ENCODE assay signal across 15 cellular contexts in genomic region chr14:63282997-63283396, GRCh38. TPM values are rescaled to one million over a fixed set of nuclear protein-coding genes. Genes with fewer than 3 reads are reported as not detected.
DNase-seq lines count a peak whose midpoint lies in the region; ATAC-seq and TF ChIP-seq lines count a peak whose summit lies in the region.
"Had no signal": no experiment of that assay in that cellular context is flagged by ENCODE, and none has a peak within 500 bp of the region (broad histone marks: within the 10 kb centered on the region; RNA-seq: fewer than 3 reads in every experiment).

No MANE protein-coding gene starts in this region.

- H3K4me3 ChIP-seq in fibroblast of mammary gland (ENCODE audit: control insufficient read depth, low read depth, low read length), result no peak overlapping the region
- H3K4me3 ChIP-seq in CD8-positive, alpha-beta memory T cell (ENCODE audit: low read length), result no peak overlapping the region
- H3K4me3 ChIP-seq: BLaER1 treated with 17β-estradiol and CSF1 and Interleukin-3, amounts not matched to agents 10 nM and 100 nM had no signal

- H3K4me1 Mint-ChIP-seq in natural killer cell treated with Interleukin-12 subunit alpha and Interleukin-12 subunit beta and Interleukin-15 and Interleukin-18, amount 100 ng/mL, for 72 hours (ENCODE audit: low read depth in 2 of 2), result no peaks in the 10 kb centered on the region
- H3K4me1 Mint-ChIP-seq in natural killer cell, result no peaks in the 10 kb centered on the region
- no peaks in the 10 kb centered on the region for H3K4me1 Mint-ChIP-seq in CD8-positive, alpha-beta memory T cell
- H3K4me1 Mint-ChIP-seq: activated naive CD8-positive, alpha-beta T cell treated with anti-CD3 and anti-CD28 coated beads for 36 hours had no signal

- H3K27ac ChIP-seq in CD8-positive, alpha-beta memory T cell (ENCODE audit: low read depth, low read length), result no peak overlapping the region
- H3K27ac ChIP-seq: BLaER1 treated with 17β-estradiol and CSF1 and Interleukin-3, amounts not matched to agents 10 nM and 100 nM had no signal

- peak; percentile 68 to 93 for ATAC-seq in natural killer cell treated with Interleukin-12 subunit alpha and Interleukin-12 subunit beta and Interleukin-15 and Interleukin-18, amount 100 ng/mL, for 72 hours
- ATAC-seq in natural killer cell (no peak), HG03025 (IDR thresholded peaks at IDR 0.05; ENCODE audit: low FRiP score, unreplicated experiment) (peak; percentile 64), GM21515 (IDR thresholded peaks at IDR 0.05; ENCODE audit: unreplicated experiment) (no peak)

- DNase-seq in natural killer cell treated with Interleukin-12 subunit alpha and Interleukin-12 subunit beta and Interleukin-15 and Interleukin-18, amount 100 ng/mL, for 72 hours (ENCODE audit: low spot score), result no peak
- DNase-seq in natural killer cell, result no peak
- DNase-seq in fibroblast of mammary gland (ENCODE audit: low read depth), result peak; percentile 9
- no peak for DNase-seq in NCI-H526 (lab: John Stamatoyannopoulos, UW)
- DNase-seq in CD8-positive, alpha-beta memory T cell, result no peak
- no peak for DNase-seq in nucleus accumbens (lab: John Stamatoyannopoulos, UW)
- DNase-seq: activated naive CD8-positive, alpha-beta T cell treated with anti-CD3 and anti-CD28 coated beads for 36 hours; erythroblast; H7; midbrain; T1000 had no signal

- H3K36me3 ChIP-seq in CD8-positive, alpha-beta memory T cell (ENCODE audit: insufficient read depth, low read length), result no peaks in the 10 kb centered on the region
- H3K36me3 ChIP-seq: BLaER1 treated with 17β-estradiol and CSF1 and Interleukin-3, amounts not matched to agents 10 nM and 100 nM had no signal

- CTCF ChIA-PET in CD8-positive, alpha-beta memory T cell (lab: Charles Lee), result interaction anchor here (1.2 kb wide), 1 partner anchor 10 kb away, joined by 3 read pairs; no protein-coding TSS in a partner anchor

- peaks cover 0 to 4% of the 10 kb centered on the region in 2 donors for H3K27me3 Mint-ChIP-seq in natural killer cell treated with Interleukin-12 subunit alpha and Interleukin-12 subunit beta and Interleukin-15 and Interleukin-18, amount 100 ng/mL, for 72 hours
- peaks cover 0 to 3% of the 10 kb centered on the region in 2 donors for H3K27me3 Mint-ChIP-seq in natural killer cell (ENCODE audit: low read depth in 2 of 2)
- peaks cover 0 to 2% of the 10 kb centered on the region in 2 donors for H3K27me3 Mint-ChIP-seq in CD8-positive, alpha-beta memory T cell
- H3K27me3 Mint-ChIP-seq: activated naive CD8-positive, alpha-beta T cell treated with anti-CD3 and anti-CD28 coated beads for 36 hours had no signal

- no peaks in the 10 kb centered on the region for H3K36me3 Mint-ChIP-seq in natural killer cell treated with Interleukin-12 subunit alpha and Interleukin-12 subunit beta and Interleukin-15 and Interleukin-18, amount 100 ng/mL, for 72 hours
- no peaks in the 10 kb centered on the region for H3K36me3 Mint-ChIP-seq in natural killer cell
- H3K36me3 Mint-ChIP-seq in CD8-positive, alpha-beta memory T cell, result no peaks in the 10 kb centered on the region
- H3K36me3 Mint-ChIP-seq: activated naive CD8-positive, alpha-beta T cell treated with anti-CD3 and anti-CD28 coated beads for 36 hours had no signal

- H3K27ac Mint-ChIP-seq in natural killer cell treated with Interleukin-12 subunit alpha and Interleukin-12 subunit beta and Interleukin-15 and Interleukin-18, amount 100 ng/mL, for 72 hours, result no peak overlapping the region
- no peak overlapping the region for H3K27ac Mint-ChIP-seq in natural killer cell
- no peak overlapping the region for H3K27ac Mint-ChIP-seq in CD8-positive, alpha-beta memory T cell
- H3K27ac Mint-ChIP-seq: activated naive CD8-positive, alpha-beta T cell treated with anti-CD3 and anti-CD28 coated beads for 36 hours had no signal

- no peaks in the 10 kb centered on the region for H3K27me3 ChIP-seq in CD8-positive, alpha-beta memory T cell (ENCODE audit: insufficient read depth, low read length, poor library complexity, severe bottlenecking)
- H3K27me3 ChIP-seq: BLaER1 treated with 17β-estradiol and CSF1 and Interleukin-3, amounts not matched to agents 10 nM and 100 nM had no signal

- no peaks in the 10 kb centered on the region for H3K9me3 ChIP-seq in CD8-positive, alpha-beta memory T cell (ENCODE audit: low read length)
- H3K9me3 ChIP-seq: BLaER1 treated with 17β-estradiol and CSF1 and Interleukin-3, amounts not matched to agents 10 nM and 100 nM had no signal

- no peak overlapping the region for H3K4me3 Mint-ChIP-seq in natural killer cell treated with Interleukin-12 subunit alpha and Interleukin-12 subunit beta and Interleukin-15 and Interleukin-18, amount 100 ng/mL, for 72 hours
- no peak overlapping the region for H3K4me3 Mint-ChIP-seq in natural killer cell
- H3K4me3 Mint-ChIP-seq in CD8-positive, alpha-beta memory T cell, result no peak overlapping the region
- H3K4me3 Mint-ChIP-seq: activated naive CD8-positive, alpha-beta T cell treated with anti-CD3 and anti-CD28 coated beads for 36 hours had no signal

- TF ChIP-seq CTCF in natural killer cell (IDR thresholded peaks at IDR 0.05) (no peak), fibroblast of mammary gland (conservative IDR thresholded peaks at IDR 0.05; ENCODE audit: control insufficient read depth, insufficient read depth, low read depth, low read length) (no peak)

- POLR2A ChIA-PET in CD8-positive, alpha-beta memory T cell (lab: Charles Lee), result no interaction called here

- intact Hi-C loops in natural killer cell (cut with micrococcal nuclease), result no loop called here

- H3K4me1 ChIP-seq in CD8-positive, alpha-beta memory T cell (ENCODE audit: insufficient read depth, low read length), result no peaks in the 10 kb centered on the region
- H3K4me1 ChIP-seq: BLaER1 treated with 17β-estradiol and CSF1 and Interleukin-3, amounts not matched to agents 10 nM and 100 nM had no signal

- no peaks in the 10 kb centered on the region for H3K9me3 Mint-ChIP-seq in natural killer cell treated with Interleukin-12 subunit alpha and Interleukin-12 subunit beta and Interleukin-15 and Interleukin-18, amount 100 ng/mL, for 72 hours
- H3K9me3 Mint-ChIP-seq in natural killer cell, result no peaks in the 10 kb centered on the region
- H3K9me3 Mint-ChIP-seq in CD8-positive, alpha-beta memory T cell, result no peaks in the 10 kb centered on the region
- H3K9me3 Mint-ChIP-seq: activated naive CD8-positive, alpha-beta T cell treated with anti-CD3 and anti-CD28 coated beads for 36 hours had no signal

RNA-seq across cellular contexts. Expression of gene GPHB5, which starts 35.7 kb away (rescaled TPM):
- not detected for total RNA-seq in natural killer cell treated with Interleukin-12 subunit alpha and Interleukin-12 subunit beta and Interleukin-15 and Interleukin-18, amount 100 ng/mL, for 72 hours
- total RNA-seq in natural killer cell, result not detected
- total RNA-seq in CD8-positive, alpha-beta memory T cell, result not detected
- polyA plus RNA-seq in CD8-positive, alpha-beta memory T cell, result not detected
- total RNA-seq: activated naive CD8-positive, alpha-beta T cell treated with anti-CD3 and anti-CD28 coated beads for 36 hours; H7; RPMI7951 had no signal

Comparison
In these comparisons a context has a peak if more than half of its experiments do, and no peak if none do; other contexts are left out.
1. ATAC-seq: peak in natural killer cell treated with Interleukin-12 subunit alpha and Interleukin-12 subunit beta and Interleukin-15 and Interleukin-18, amount 100 ng/mL, for 72 hours (2 of 2) and HG03025 (single experiment); none in natural killer cell (0 of 3) and GM21515 (single experiment).